ENCODE assay signal across 9 cellular contexts in genomic region chrX:48493890-48494364, GRCh38. TPM values are rescaled to one million over a fixed set of nuclear protein-coding genes. Genes with fewer than 3 reads are reported as not detected.
DNase-seq lines count a peak whose midpoint lies in the region; ATAC-seq and TF ChIP-seq lines count a peak whose summit lies in the region.
"Had no signal": no experiment of that assay in that cellular context is flagged by ENCODE, and none has a peak within 500 bp of the region (broad histone marks: within the 10 kb centered on the region; RNA-seq: fewer than 3 reads in every experiment).

No MANE protein-coding gene starts in this region.

- H3K79me1 ChIP-seq in neuronal stem cell (ENCODE audit: low read depth, low read length), result no peaks in the 10 kb centered on the region

- no peak overlapping the region for H3K4ac ChIP-seq in neuronal stem cell (ENCODE audit: low read length)

- H3K18ac ChIP-seq in neuronal stem cell (ENCODE audit: low read length), result no peak overlapping the region

- H2AK5ac ChIP-seq in neuronal stem cell (ENCODE audit: low read depth, low read length), result no peak overlapping the region

- H2BK12ac ChIP-seq in neuronal stem cell (ENCODE audit: low read length), result no peak overlapping the region

- TF ChIP-seq CTCF in natural killer cell (IDR thresholded peaks at IDR 0.05), result no peak

- H2BK15ac ChIP-seq in neuronal stem cell (ENCODE audit: low read length), result no peak overlapping the region

- H3K4me1 ChIP-seq in neuronal stem cell (ENCODE audit: control insufficient read depth in 2 of 2, insufficient read depth in 1 of 2, low read depth in 1 of 2, low read length in 2 of 2), result no peaks in the 10 kb centered on the region
- no peaks in the 10 kb centered on the region for H3K4me1 ChIP-seq in CD4-positive, alpha-beta memory T cell (ENCODE audit: insufficient read depth, low read length)

- peak overlapping the region; percentile 72 for H2AFZ ChIP-seq in neuronal stem cell (ENCODE audit: low read length)

- H3K27me3 Mint-ChIP-seq in CD4-positive, alpha-beta memory T cell, result peaks cover 0 to 2% of the 10 kb centered on the region in 2 donors
- no peaks in the 10 kb centered on the region for H3K27me3 Mint-ChIP-seq in natural killer cell (ENCODE audit: low read depth in 2 of 2)

- no peaks in the 10 kb centered on the region for H3K36me3 Mint-ChIP-seq in CD4-positive, alpha-beta memory T cell
- no peaks in the 10 kb centered on the region for H3K36me3 Mint-ChIP-seq in natural killer cell

- DNase-seq in G401 (ENCODE audit: low spot score), result peak; percentile 28
- DNase-seq in NAMALWA (ENCODE audit: low spot score), result peak; percentile 60
- DNase-seq in cerebellar cortex (ENCODE audit: low spot score), result peak; percentile 35
- peak; percentile 43 for DNase-seq in neuronal stem cell (ENCODE audit: low spot score)
- no peak for DNase-seq in CD4-positive, alpha-beta memory T cell
- DNase-seq in natural killer cell, result no peak

- no peaks in the 10 kb centered on the region for H3K27me3 ChIP-seq in neuronal stem cell (ENCODE audit: control insufficient read depth in 3 of 3, insufficient read depth in 3 of 3, low read depth in 1 of 3, low read length in 3 of 3)
- no peaks in the 10 kb centered on the region for H3K27me3 ChIP-seq in CD4-positive, alpha-beta memory T cell (ENCODE audit: insufficient read depth, low read length)

- H3K27ac Mint-ChIP-seq in CD4-positive, alpha-beta memory T cell, result no peak overlapping the region
- no peak overlapping the region for H3K27ac Mint-ChIP-seq in natural killer cell

- ATAC-seq in GM18502 (IDR thresholded peaks at IDR 0.05; ENCODE audit: poor library complexity, unreplicated experiment), result no peak
- ATAC-seq in natural killer cell, result no peak

- peaks cover 0 to 3% (median 0%) of the 10 kb centered on the region in 8 donors for H3K9me3 Mint-ChIP-seq in CD4-positive, alpha-beta memory T cell
- no peaks in the 10 kb centered on the region for H3K9me3 Mint-ChIP-seq in natural killer cell

- no peak overlapping the region for H4K8ac ChIP-seq in neuronal stem cell (ENCODE audit: low read depth, low read length)

- H3K36me3 ChIP-seq in neuronal stem cell (replicated peaks in 1 of 2; ENCODE audit: control insufficient read depth in 2 of 2, insufficient read depth in 2 of 2, low read length in 2 of 2), result no peaks in the 10 kb centered on the region
- H3K36me3 ChIP-seq in CD4-positive, alpha-beta memory T cell (ENCODE audit: insufficient read depth, low read length), result no peaks in the 10 kb centered on the region
- H3K36me3 ChIP-seq: thoracic aorta had no signal

- POLR2A ChIA-PET in CD4-positive, alpha-beta memory T cell (lab: Charles Lee; ENCODE audit: partially characterized antibody), result interaction anchor here (0.6 kb wide), 1 partner anchor 46 kb away, joined by 3 read pairs; no protein-coding TSS in a partner anchor

- no peaks in the 10 kb centered on the region for H3K4me1 Mint-ChIP-seq in CD4-positive, alpha-beta memory T cell
- peaks cover 0 to under 1% of the 10 kb centered on the region in 2 donors for H3K4me1 Mint-ChIP-seq in natural killer cell

- H3K4me3 ChIP-seq in neuronal stem cell (ENCODE audit: low read length in 2 of 2), result no peak overlapping the region
- H3K4me3 ChIP-seq in CD4-positive, alpha-beta memory T cell (ENCODE audit: low read length in 2 of 2), result no peak overlapping the region
- H3K4me3 ChIP-seq: thoracic aorta had no signal

- no peak overlapping the region for H3K14ac ChIP-seq in neuronal stem cell (ENCODE audit: low read length)

- H3K23ac ChIP-seq in neuronal stem cell (ENCODE audit: low read depth, low read length, poor library complexity), result no peak overlapping the region

- in situ Hi-C loops in G401 (cut with HindIII; ENCODE audit: low sequenced_read_pairs), result no loop called here

- no peak overlapping the region for H3K27ac ChIP-seq in neuronal stem cell (replicated peaks; ENCODE audit: low read length)
- H3K27ac ChIP-seq in CD4-positive, alpha-beta memory T cell (ENCODE audit: low read depth, low read length), result no peak overlapping the region
- H3K27ac ChIP-seq: HL-60, thoracic aorta had no signal

- H3K9ac ChIP-seq in neuronal stem cell (ENCODE audit: low read depth, low read length, poor library complexity), result no peak overlapping the region

- H2BK120ac ChIP-seq in neuronal stem cell (ENCODE audit: low read depth, low read length), result no peak overlapping the region

- H3K4me2 ChIP-seq in neuronal stem cell (ENCODE audit: insufficient read depth, low read length, poor library complexity, severe bottlenecking), result no peak overlapping the region

- CTCF ChIA-PET in CD4-positive, alpha-beta memory T cell (lab: Charles Lee; ENCODE audit: partially characterized antibody), result interaction anchor here (1.5 kb wide), 1 partner anchor 412 kb away, joined by 6 read pairs; no protein-coding TSS in a partner anchor

- no peaks in the 10 kb centered on the region for H3K9me3 ChIP-seq in neuronal stem cell (replicated peaks in 1 of 2; ENCODE audit: control insufficient read depth in 2 of 2, insufficient read depth in 1 of 2, low read depth in 1 of 2, low read length in 2 of 2)
- H3K9me3 ChIP-seq in CD4-positive, alpha-beta memory T cell (ENCODE audit: control insufficient read depth in 1 of 2, low read length in 2 of 2), result no peaks in the 10 kb centered on the region
- H3K9me3 ChIP-seq: thoracic aorta had no signal

- WGBS in neuronal stem cell (ENCODE audit: extremely low coverage in 2 of 2, insufficient read length in 2 of 2, insufficient replicate concordance in 1 of 2), 2 donors, result no CpG with 5 or more reads among the region's 10 CpGs

- H2BK5ac ChIP-seq in neuronal stem cell (ENCODE audit: low read length), result no peak overlapping the region

- H3K4me3 Mint-ChIP-seq in CD4-positive, alpha-beta memory T cell, result no peak overlapping the region
- H3K4me3 Mint-ChIP-seq in natural killer cell, result no peak overlapping the region

- no peak overlapping the region for H4K91ac ChIP-seq in neuronal stem cell (ENCODE audit: low read depth, low read length, poor library complexity)

- intact Hi-C loops in CD4-positive, alpha-beta memory T cell (cut with micrococcal nuclease), result no loop called here
- intact Hi-C loops in natural killer cell (cut with micrococcal nuclease), result no loop called here

RNA-seq across cellular contexts. Expression of gene PORCN, which starts 14.9 kb away (rescaled TPM):
- total RNA-seq in G401 (2014; rRNA removed; shearing (Covaris generic)), result 3.5 and 11.8 TPM in 2 replicates
- 12.1 TPM for polyA plus RNA-seq in neuronal stem cell (2013, experiment 1 of 2)
- 11.9 TPM for polyA plus RNA-seq in neuronal stem cell (2013, experiment 2 of 2)
- total RNA-seq in CD4-positive, alpha-beta memory T cell, result 10 to 100 TPM; 15.3 to 15.4 TPM
- 10 to 100 TPM; 10.6 to 13.8 TPM for polyA plus RNA-seq in CD4-positive, alpha-beta memory T cell
- total RNA-seq in natural killer cell, result 10 to 100 TPM; 29.6 to 33.1 (median 31.1) TPM

RNA-seq across cellular contexts. Expression of gene FTSJ1, which starts 17.9 kb away (rescaled TPM):
- 38.7 and 64.6 TPM in 2 replicates for total RNA-seq in G401 (2014; rRNA removed; shearing (Covaris generic))
- polyA plus RNA-seq in neuronal stem cell (2013, experiment 1 of 2), result 30.5 TPM
- polyA plus RNA-seq in neuronal stem cell (2013, experiment 2 of 2), result 30.8 TPM
- total RNA-seq in CD4-positive, alpha-beta memory T cell, result 10 to 100 TPM; 48.1 to 54.1 TPM
- 10 to 100 TPM; 69.4 to 92.2 TPM for polyA plus RNA-seq in CD4-positive, alpha-beta memory T cell
- total RNA-seq in natural killer cell, result 10 to 100 TPM; 62.4 to 75.3 (median 67.3) TPM

RNA-seq across cellular contexts. Expression of gene SLC38A5, which starts 23.9 kb away (rescaled TPM):
- 55.7 and 82.7 TPM in 2 replicates for total RNA-seq in G401 (2014; rRNA removed; shearing (Covaris generic))
- 3.7 TPM for polyA plus RNA-seq in neuronal stem cell (2013, experiment 1 of 2)
- 4.0 TPM for polyA plus RNA-seq in neuronal stem cell (2013, experiment 2 of 2)
- total RNA-seq in CD4-positive, alpha-beta memory T cell, result 10 to 100 TPM; 18.4 to 22.2 TPM
- polyA plus RNA-seq in CD4-positive, alpha-beta memory T cell, result 10 to 100 TPM; 20.1 to 34.0 TPM
- 10 to 100 TPM; 20.3 to 25.1 (median 24.7) TPM for total RNA-seq in natural killer cell

RNA-seq across cellular contexts. Expression of gene EBP, which starts 27.7 kb away (rescaled TPM):
- 87.4 and 107 TPM in 2 replicates for total RNA-seq in G401 (2014; rRNA removed; shearing (Covaris generic))
- 106 TPM for polyA plus RNA-seq in neuronal stem cell (2013, experiment 1 of 2)
- 101 TPM for polyA plus RNA-seq in neuronal stem cell (2013, experiment 2 of 2)
- 10 to 100 TPM; 32.1 to 35.9 TPM for total RNA-seq in CD4-positive, alpha-beta memory T cell
- polyA plus RNA-seq in CD4-positive, alpha-beta memory T cell, result 100 to 1,000 TPM in 1 of 2 donors, 10 to 100 TPM in 1; 80.5 to 130 TPM
- total RNA-seq in natural killer cell, result 100 to 1,000 TPM in 1 of 3 donors, 10 to 100 TPM in 2; 91.6 to 115 (median 97.6) TPM

RNA-seq across cellular contexts. Expression of gene TBC1D25, which starts 45.6 kb away (rescaled TPM):
- 2.0 and 6.6 TPM in 2 replicates for total RNA-seq in G401 (2014; rRNA removed; shearing (Covaris generic))
- polyA plus RNA-seq in neuronal stem cell (2013, experiment 1 of 2), result 5.8 TPM
- polyA plus RNA-seq in neuronal stem cell (2013, experiment 2 of 2), result 5.4 TPM
- total RNA-seq in CD4-positive, alpha-beta memory T cell, result 10 to 100 TPM; 22.8 to 24.5 TPM
- polyA plus RNA-seq in CD4-positive, alpha-beta memory T cell, result 10 to 100 TPM; 18.6 to 21.1 TPM
- total RNA-seq in natural killer cell, result 10 to 100 TPM; 34.9 to 41.8 (median 36.1) TPM

Comparison
In these comparisons a context has a peak if more than half of its experiments do, and no peak if none do; other contexts are left out.
1. DNase-seq: peak in G401 (single experiment), NAMALWA (single experiment), cerebellar cortex (single experiment) and neuronal stem cell (single experiment); none in CD4-positive, alpha-beta memory T cell (0 of 5) and natural killer cell (single experiment).